ENCODE assay signal across 41 cellular contexts in the genomic region with DNA sequence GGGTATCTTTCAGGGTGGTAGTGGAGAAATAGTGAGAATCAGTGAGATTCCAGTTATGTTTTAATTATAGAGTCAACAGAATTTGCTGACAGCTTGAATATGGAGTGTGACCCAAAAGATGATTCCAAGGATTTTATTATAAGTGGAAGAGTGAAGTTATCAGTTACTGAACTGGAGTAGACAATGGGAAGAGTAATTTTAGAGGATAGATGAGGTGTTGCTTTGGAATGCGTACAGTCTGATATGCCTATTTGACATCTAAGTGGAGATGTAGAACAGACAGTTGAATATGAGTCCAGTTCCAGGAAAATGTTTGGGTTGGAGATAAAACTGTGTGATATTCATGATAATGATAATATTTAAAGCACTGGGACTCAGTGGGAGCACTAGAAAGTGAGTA.
"Had no signal": no experiment of that assay in that cellular context is flagged by ENCODE, and none has a peak within 500 bp of the region (broad histone marks: within the 10 kb centered on the region; RNA-seq: fewer than 3 reads in every experiment).

No MANE protein-coding gene starts in this region.

- H3K27me3 ChIP-seq: ascending aorta, body of pancreas, Peyer's patch, SJSA1 had no signal

- H3K27ac Mint-ChIP-seq: activated B cell treated with CpG ODN at 0.5 μM for 24 hours; activated CD4-positive, alpha-beta memory T cell treated with anti-CD3 and anti-CD28 coated beads for 36 hours; activated naive CD8-positive, alpha-beta T cell treated with anti-CD3 and anti-CD28 coated beads for 36 hours had no signal

- H3K9me3 ChIP-seq: body of pancreas, Peyer's patch, SJSA1 had no signal

- FAIRE-seq: bronchial epithelial cell had no signal

- H3K4me1 ChIP-seq: ascending aorta, body of pancreas, Peyer's patch had no signal

- ATAC-seq: body of pancreas, PC-3 had no signal

- H3K36me3 Mint-ChIP-seq: activated CD4-positive, alpha-beta memory T cell treated with anti-CD3 and anti-CD28 coated beads for 36 hours; activated naive CD8-positive, alpha-beta T cell treated with anti-CD3 and anti-CD28 coated beads for 36 hours had no signal

- H3K27ac ChIP-seq: ascending aorta, body of pancreas, KMS-11, Peyer's patch, SJSA1, VCaP had no signal

- H3K9ac ChIP-seq: KMS-11 had no signal

- DNase-seq: activated B cell treated with CpG ODN at 0.5 μM for 24 hours; activated CD4-positive, alpha-beta memory T cell treated with anti-CD3 and anti-CD28 coated beads for 36 hours; activated CD4-positive, alpha-beta T cell treated with anti-CD3 and anti-CD28 coated beads for 4 hours; activated CD4-positive, alpha-beta T cell treated with anti-CD3 and anti-CD28 coated beads, Interleukin-2, amount 50 U/mL, for 1 hour; activated CD4-positive, CD25-positive, alpha-beta regulatory T cell treated with anti-CD3 and anti-CD28 coated beads, Interleukin-2, amount 50 U/mL, for 72 hours; activated CD8-positive, alpha-beta memory T cell treated with anti-CD3 and anti-CD28 coated beads, Interleukin-2, amount 50 U/mL, for 4 hours; activated effector memory CD4-positive, alpha-beta T cell treated with Interleukin-2 at 50 U/mL for 16 hours; activated naive CD4-positive, alpha-beta T cell treated with anti-CD3 and anti-CD28 coated beads, Interleukin-2, amount 50 U/mL, for 16 hours; activated naive CD8-positive, alpha-beta T cell treated with anti-CD3 and anti-CD28 coated beads for 36 hours; activated T-cell treated with anti-CD3 and anti-CD28 coated beads for 4 hours; activated T-cell treated with anti-CD3 and anti-CD28 coated beads, Interleukin-2, amount 50 U/mL, for 48 hours; amygdala; body of pancreas; caudate nucleus; cerebellar nuclear complex; MM.1S; MV-4-11; NCI-H1092 treated with DMSO at 0.1 percent for 48 hours; NCI-H1417; NCI-H146; NCI-H187 treated with DMSO at 0.1 percent for 48 hours; NCI-H2081; NCI-H2171 treated with DMSO at 0.1 percent for 48 hours; NCI-H2227 treated with DMSO at 0.1 percent for 48 hours; NCI-H510A; NCI-H526; NCI-H748 treated with DMSO at 0.1 percent for 48 hours; NK-92 treated with Interleukin-12 subunit alpha and Interleukin-12 subunit beta, amount 100 ng/mL, for 24 hours; PC-3; Peyer's patch; RPMI8226; SHP77 treated with DMSO at 0.1 percent for 48 hours; SW 1271; T-helper 1 cell; T-helper 2 cell; T-helper 9 cell had no signal

- H3K4me2 ChIP-seq: KMS-11 had no signal

- H3K36me3 ChIP-seq: ascending aorta, Peyer's patch, SJSA1 had no signal

- H3K4me3 ChIP-seq: ascending aorta, body of pancreas, Peyer's patch, SJSA1 had no signal

- H3K4me1 Mint-ChIP-seq: activated B cell treated with CpG ODN at 0.5 μM for 24 hours; activated naive CD8-positive, alpha-beta T cell treated with anti-CD3 and anti-CD28 coated beads for 36 hours had no signal

- H3K4me3 Mint-ChIP-seq: activated B cell treated with CpG ODN at 0.5 μM for 24 hours; activated CD4-positive, alpha-beta memory T cell treated with anti-CD3 and anti-CD28 coated beads for 36 hours; activated naive CD8-positive, alpha-beta T cell treated with anti-CD3 and anti-CD28 coated beads for 36 hours had no signal
